Comparison of ENCODE assay signal across 16 cellular contexts in the genomic region with DNA sequence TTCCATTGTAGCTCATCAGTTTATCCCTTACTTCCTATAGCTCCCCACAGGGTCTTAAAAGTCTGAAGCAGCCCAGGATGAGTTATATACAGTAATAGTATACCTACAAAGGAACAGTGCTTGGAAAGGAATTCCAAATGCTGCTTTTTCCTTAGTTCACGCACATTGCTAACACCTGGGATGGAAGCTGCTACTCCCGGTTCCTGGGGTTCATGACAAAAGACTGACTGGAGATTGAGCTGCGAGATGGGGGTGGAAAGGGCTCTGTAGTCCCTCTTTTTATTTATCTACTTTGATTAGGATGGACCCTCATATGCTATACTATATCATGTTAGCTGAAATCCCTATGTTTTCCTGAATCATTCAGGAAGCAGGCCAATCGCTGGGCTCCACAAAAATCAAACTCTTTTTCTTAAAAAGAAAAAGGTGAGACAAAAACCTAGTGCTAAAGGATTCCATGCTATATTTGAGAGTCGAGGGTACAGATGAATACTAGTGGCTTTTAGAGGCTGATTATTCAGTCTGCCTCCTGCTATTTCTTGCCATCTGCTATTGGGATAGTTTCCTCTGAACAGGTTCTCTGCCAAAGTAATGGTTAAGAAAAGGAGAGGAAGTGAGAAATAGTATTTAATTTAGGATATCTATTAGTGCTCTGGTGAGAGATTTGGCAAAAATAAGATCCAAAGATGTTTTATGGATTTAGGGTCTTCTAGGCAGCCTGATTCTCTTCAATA.
DNase-seq lines count a peak whose midpoint lies in the region; ATAC-seq and TF ChIP-seq lines count a peak whose summit lies in the region.
"Had no signal": no experiment of that assay in that cellular context is flagged by ENCODE, and none has a peak within 500 bp of the region (broad histone marks: within the 10 kb centered on the region; RNA-seq: fewer than 3 reads in every experiment).

No MANE protein-coding gene starts in this region.

- no peak overlapping the region for H3K4me3 ChIP-seq in H7 (ENCODE audit: insufficient read depth, low read depth, low read length)
- H3K4me3 ChIP-seq: GM23248 had no signal

- no peak overlapping the region for H3K4me3 Mint-ChIP-seq in brain
- no peak overlapping the region for H3K4me3 Mint-ChIP-seq in nephron progenitor cell

- peak overlapping the region in 4 of 5 experiments; percentile 36 to 86 (median 50) for H3K27ac Mint-ChIP-seq in brain
- H3K27ac Mint-ChIP-seq in nephron progenitor cell, result peak overlapping the region; percentile 91

- no peaks in the 10 kb centered on the region for H3K9me3 Mint-ChIP-seq in brain
- H3K9me3 Mint-ChIP-seq in nephron progenitor cell, result no peaks in the 10 kb centered on the region

- H3K36me3 Mint-ChIP-seq in brain, result peaks cover 14% of the 10 kb centered on the region
- H3K36me3 Mint-ChIP-seq in nephron progenitor cell (ENCODE audit: low read depth), result peaks cover 14% of the 10 kb centered on the region

- no peaks in the 10 kb centered on the region for H3K36me3 ChIP-seq in H7 (replicated peaks; ENCODE audit: control insufficient read depth, insufficient read depth, low read length)

- H3K27me3 Mint-ChIP-seq in brain (no peaks in the 10 kb centered on the region), nephron progenitor cell (ENCODE audit: low read depth, poor library complexity) (no peaks in the 10 kb centered on the region)

- TF ChIP-seq CTCF in brain (conservative IDR thresholded peaks at IDR 0.05) (no peak), nephron progenitor cell (IDR thresholded peaks at IDR 0.05) (no peak)

- H3K4me1 Mint-ChIP-seq in brain, result peaks cover 49% of the 10 kb centered on the region
- H3K4me1 Mint-ChIP-seq in nephron progenitor cell, result peaks cover 81% of the 10 kb centered on the region

- no peaks in the 10 kb centered on the region for H3K27me3 ChIP-seq in H7 (ENCODE audit: control insufficient read depth, insufficient read depth, low read length)

- ATAC-seq in GM19023 (IDR thresholded peaks at IDR 0.05; ENCODE audit: unreplicated experiment) (no peak), HG03159 (IDR thresholded peaks at IDR 0.05; ENCODE audit: unreplicated experiment) (no peak)

- DNase-seq in H7, result peak; percentile 18
- DNase-seq in iPS DF 19.7 (ENCODE audit: low read depth, low spot score), result peak; percentile 77
- no peak for DNase-seq in nephron progenitor cell
- no peak for DNase-seq in NK-92 (lab: John Stamatoyannopoulos, UW; ENCODE audit: unreplicated experiment)
- no peak for DNase-seq in HK-2 (ENCODE audit: unreplicated experiment)
- DNase-seq: GM23248, IMR-90, Kasumi-1, NCI-H1105, NCI-H1694, NCI-H2107, RPMI8226, SIG-M5 had no signal

Comparison
In these comparisons a context has a peak if more than half of its experiments do, and no peak if none do; other contexts are left out.
1. DNase-seq: peak in H7 (single experiment) and iPS DF 19.7 (single experiment); none in nephron progenitor cell (single experiment), NK-92 (single experiment) and HK-2 (single experiment).